28 cellular contexts compared by ENCODE assay signal in the genomic region with DNA sequence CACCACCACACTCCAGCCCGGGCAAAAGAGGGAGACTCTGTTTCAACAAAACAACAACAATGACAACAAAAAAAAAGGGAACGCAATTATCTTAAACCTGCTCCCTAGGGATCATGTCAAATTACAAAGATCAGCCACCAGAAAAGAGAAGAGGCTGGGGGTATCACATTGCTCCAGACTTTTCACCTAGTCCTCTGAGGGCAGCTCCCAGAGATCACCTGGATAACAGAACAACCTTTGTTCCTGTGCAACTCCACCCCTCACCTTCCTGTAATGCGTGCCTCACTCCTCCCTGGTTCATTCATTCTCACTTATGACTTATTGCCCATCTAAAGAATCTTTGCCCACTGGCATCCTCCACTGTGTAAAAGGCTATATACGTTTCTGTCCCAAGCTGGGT. TPM values are rescaled to one million over a fixed set of nuclear protein-coding genes. Genes with fewer than 3 reads are reported as not detected.
DNase-seq lines count a peak whose midpoint lies in the region; ATAC-seq and TF ChIP-seq lines count a peak whose summit lies in the region.
"Had no signal": no experiment of that assay in that cellular context is flagged by ENCODE, and none has a peak within 500 bp of the region (broad histone marks: within the 10 kb centered on the region; RNA-seq: fewer than 3 reads in every experiment).

No MANE protein-coding gene starts in this region.

- H2AFZ ChIP-seq in GM23338: no peak overlapping the region
- H2AFZ ChIP-seq in parathyroid adenoma: peak overlapping the region; percentile 48

- ATAC-seq in GM23338: no peak
- no peak for ATAC-seq in GM18517 (IDR thresholded peaks at IDR 0.05; ENCODE audit: unreplicated experiment)
- ATAC-seq in HG02759 (IDR thresholded peaks at IDR 0.05; ENCODE audit: unreplicated experiment): no peak
- ATAC-seq: A549, GM12878, PC-3, Right ventricle myocardium inferior, SK-N-SH treated with all-trans-retinoic acid at 6 μM for 48 hours had no signal

- H3K9me2 ChIP-seq in GM23338 (ENCODE audit: insufficient read depth): no peaks in the 10 kb centered on the region

- peaks cover 19% of the 10 kb centered on the region for H3K36me3 Mint-ChIP-seq in GM23338 (ENCODE audit: low read depth)

- peaks cover 36% of the 10 kb centered on the region for H3K4me1 Mint-ChIP-seq in GM23338

- H3K9me3 ChIP-seq in colonic mucosa: no peaks in the 10 kb centered on the region
- H3K9me3 ChIP-seq in parathyroid adenoma (ENCODE audit: control insufficient read depth, low read length): no peaks in the 10 kb centered on the region
- H3K9me3 ChIP-seq: A549, SJCRH30 had no signal

- H3K4me2 ChIP-seq in GM23338 (no peak overlapping the region), parathyroid adenoma (ENCODE audit: low read length) (no peak overlapping the region)
- H3K4me2 ChIP-seq: A549; BLaER1 treated with 17β-estradiol and CSF1 and Interleukin-3, amounts not matched to agents 10 nM and 100 nM had no signal

- H3K27me3 ChIP-seq in GM23338 (ENCODE audit: insufficient read depth): no peaks in the 10 kb centered on the region
- H3K27me3 ChIP-seq in colonic mucosa: no peaks in the 10 kb centered on the region
- no peaks in the 10 kb centered on the region for H3K27me3 ChIP-seq in parathyroid adenoma (ENCODE audit: control insufficient read depth, insufficient read depth, low read length)
- H3K27me3 ChIP-seq: BLaER1 treated with 17β-estradiol and CSF1 and Interleukin-3, amounts not matched to agents 10 nM and 100 nM; SJCRH30 had no signal

- H3K4me3 Mint-ChIP-seq in GM23338: no peak overlapping the region
- H3K4me3 Mint-ChIP-seq: CD4-positive, alpha-beta T cell had no signal

- H3K4me3 ChIP-seq in GM23338: no peak overlapping the region
- no peak overlapping the region for H3K4me3 ChIP-seq in colonic mucosa
- H3K4me3 ChIP-seq in parathyroid adenoma (ENCODE audit: low read depth, low read length): no peak overlapping the region
- H3K4me3 ChIP-seq: A549; BLaER1 treated with 17β-estradiol and CSF1 and Interleukin-3, amounts not matched to agents 10 nM and 100 nM; GM12878; SJCRH30 had no signal

- no peaks in the 10 kb centered on the region; the same call in 1 of the 2 replicates for H3F3A ChIP-seq in GM23338 (replicated peaks; ENCODE audit: low read depth)

- no peaks in the 10 kb centered on the region for H3K36me3 ChIP-seq in GM23338 (ENCODE audit: insufficient read depth)
- no peaks in the 10 kb centered on the region for H3K36me3 ChIP-seq in colonic mucosa
- H3K36me3 ChIP-seq in parathyroid adenoma (ENCODE audit: control insufficient read depth, insufficient read depth, low read length): no peaks in the 10 kb centered on the region
- H3K36me3 ChIP-seq: BLaER1 treated with 17β-estradiol and CSF1 and Interleukin-3, amounts not matched to agents 10 nM and 100 nM; SJCRH30 had no signal

- intact Hi-C loops in colonic mucosa (cut with DNase I): no loop called here

- H3K27ac Mint-ChIP-seq in GM23338: no peak overlapping the region
- H3K27ac Mint-ChIP-seq: CD4-positive, alpha-beta T cell had no signal

- DNase-seq in GM23338 (ENCODE audit: low spot score): no peak
- peak; percentile 24 for DNase-seq in LoVo (ENCODE audit: low spot score)
- peak; percentile 32 for DNase-seq in colonic mucosa
- no peak for DNase-seq in NCI-H1436 treated with DMSO at 0.1 percent for 48 hours (lab: John Stamatoyannopoulos, UW)
- DNase-seq: AML-193; CD4-positive, alpha-beta T cell; HCEC 1CT; Karpas-422; NCI-H1092 treated with DMSO at 0.1 percent for 48 hours; NCI-H1436; NCI-H187 treated with DMSO at 0.1 percent for 48 hours; NCI-H446; NCI-H524 treated with DMSO at 0.1 percent for 48 hours; NK-92 treated with Interleukin-12 subunit alpha and Interleukin-12 subunit beta, amount 100 ng/mL, for 24 hours; PC-3; SJCRH30; T-helper 2 cell had no signal

- H3K27ac ChIP-seq in GM23338 (ENCODE audit: low read depth) (no peak overlapping the region), colonic mucosa (no peak overlapping the region), parathyroid adenoma (no peak overlapping the region)
- H3K27ac ChIP-seq: A549; BLaER1 treated with 17β-estradiol and CSF1 and Interleukin-3, amounts not matched to agents 10 nM and 100 nM; HL-60; SJCRH30 had no signal

- H4K20me1 ChIP-seq in GM23338 (replicated peaks; ENCODE audit: insufficient read depth): no peaks in the 10 kb centered on the region
- H4K20me1 ChIP-seq: BLaER1 treated with 17β-estradiol and CSF1 and Interleukin-3, amounts not matched to agents 10 nM and 100 nM had no signal

- H3K4me1 ChIP-seq in GM23338 (ENCODE audit: insufficient read depth): peaks cover 40% of the 10 kb centered on the region
- no peaks in the 10 kb centered on the region for H3K4me1 ChIP-seq in colonic mucosa
- H3K4me1 ChIP-seq in parathyroid adenoma: peaks cover 14% of the 10 kb centered on the region
- H3K4me1 ChIP-seq: A549, SJCRH30 had no signal

- TF ChIP-seq CTCF in GM23338 (conservative IDR thresholded peaks at IDR 0.05; ENCODE audit: low read depth in 2 of 2): no peak
- TF ChIP-seq CTCF in colonic mucosa (IDR thresholded peaks at IDR 0.05): no peak
- TF ChIP-seq CTCF in parathyroid adenoma (IDR thresholded peaks at IDR 0.05): no peak

- peaks cover 16% of the 10 kb centered on the region for H3K9me3 Mint-ChIP-seq in GM23338
- H3K9me3 Mint-ChIP-seq: CD4-positive, alpha-beta T cell had no signal

- H3K27me3 Mint-ChIP-seq in GM23338 (ENCODE audit: insufficient read depth, low read depth, poor library complexity): peaks cover 3% of the 10 kb centered on the region

- no peaks in the 10 kb centered on the region for H3K79me2 ChIP-seq in GM23338 (replicated peaks; ENCODE audit: insufficient read depth)
- no peaks in the 10 kb centered on the region for H3K79me2 ChIP-seq in parathyroid adenoma

- H3K9ac ChIP-seq in colonic mucosa (ENCODE audit: low read depth in 2 of 2, low read length in 2 of 2) (no peak overlapping the region), parathyroid adenoma (no peak overlapping the region)
- H3K9ac ChIP-seq: BLaER1 treated with 17β-estradiol and CSF1 and Interleukin-3, amounts not matched to agents 10 nM and 100 nM had no signal

TF ChIP-seq in GM23338, 12 proteins besides CTCF, POLR2A, EP300 and RAD21:
- TF ChIP-seq JUNB (IDR thresholded peaks at IDR 0.05; ENCODE audit: unreplicated experiment) (peak; percentile 70), POLR2AphosphoS5 (IDR thresholded peaks at IDR 0.05; ENCODE audit: low read depth) (no peak)

RNA-seq across cellular contexts. Expression of a gene that starts 31.8 kb away (rescaled TPM):
- total RNA-seq in GM23338 (2014; rRNA removed; shearing (Covaris generic)): 0.70 and 1.4 TPM in 2 replicates
- polyA plus RNA-seq in GM23338 (2016; fragmentation: Nextera tagmentation; extraction: Ambion mirVana): 2.1 and 2.6 TPM in 2 replicates
- under 1 TPM; 0.58 to 0.62 TPM for total RNA-seq in colonic mucosa
- total RNA-seq: CD4-positive, alpha-beta T cell; GM12878; M059J; PC-3; Right ventricle myocardium inferior; RPMI7951; SJCRH30 had no signal

Comparison
In these comparisons a context has a peak if more than half of its experiments do, and no peak if none do; other contexts are left out.
1. DNase-seq: peak in LoVo (single experiment) and colonic mucosa (single experiment); none in GM23338 (single experiment) and NCI-H1436 treated with DMSO at 0.1 percent for 48 hours (single experiment).